ENCODE assay signal across 8 cellular contexts in genomic region chr1:20551945-20552727, GRCh38. TPM values are rescaled to one million over a fixed set of nuclear protein-coding genes. Genes with fewer than 3 reads are reported as not detected.
DNase-seq lines count a peak whose midpoint lies in the region; ATAC-seq and TF ChIP-seq lines count a peak whose summit lies in the region.

TSS of gene FAM43B (plus strand) at chr1:20552573. CDS start at chr1:20552974, 401 bp downstream.

- no peaks in the 10 kb centered on the region for H3K9me3 ChIP-seq in stomach

- no peak for TF ChIP-seq POLR2A in stomach (IDR thresholded peaks at IDR 0.05)

- in situ Hi-C loops in astrocyte of the spinal cord (cut with HindIII; ENCODE audit: low sequenced_read_pairs): no loop called here

- peaks cover 0 to 18% (median 6%) of the 10 kb centered on the region in 7 donors for H3K9me3 Mint-ChIP-seq in CD14-positive monocyte

- WGBS in stomach, 5 donors: 2 to 5% (median 4%) methylated on average over 26 to 47 of the region's 47 CpGs

- peaks cover 13 to 98% (median 47%) of the 10 kb centered on the region in 3 donors for H3K27me3 ChIP-seq in stomach

- peak within 1 kb of the TSS in 1 of 2 donors; percentile 75 for H3K4me3 Mint-ChIP-seq in CD14-positive monocyte

- peaks cover 14 to 37% (median 21%) of the 10 kb centered on the region in 4 donors for H3K4me1 ChIP-seq in stomach

- H3K27me3 Mint-ChIP-seq in CD14-positive monocyte (ENCODE audit: low read depth in 3 of 3): peaks cover 48 to 59% (median 55%) of the 10 kb centered on the region in 3 donors

- H3K4me1 Mint-ChIP-seq in CD14-positive monocyte: peaks cover 5% of the 10 kb centered on the region

- no peaks in the 10 kb centered on the region for H3K36me3 ChIP-seq in stomach

- intact Hi-C loops in stomach (cut with DNase I; ENCODE audit: low total_unique reads): no loop called here
- intact Hi-C loops in CD14-positive monocyte (cut with micrococcal nuclease): no loop called here

- no peak for TF ChIP-seq CTCF in astrocyte of the spinal cord (IDR thresholded peaks at IDR 0.05; ENCODE audit: low read depth, low read length)
- TF ChIP-seq CTCF in stomach (IDR thresholded peaks at IDR 0.05): no peak
- TF ChIP-seq CTCF in CD14-positive monocyte (IDR thresholded peaks at IDR 0.05): no peak

- H3K27ac ChIP-seq in stomach: peak within 1 kb of the TSS in 1 of 5 donors; percentile 13

- TF ChIP-seq EP300 in stomach (IDR thresholded peaks at IDR 0.05): no peak

- H3K36me3 Mint-ChIP-seq in CD14-positive monocyte: peaks cover 0 to 2% of the 10 kb centered on the region in 2 donors

- H3K27ac Mint-ChIP-seq in CD14-positive monocyte: no peak within 1 kb of the TSS

- H3K4me3 ChIP-seq in astrocyte of the spinal cord (ENCODE audit: low read depth, low read length) (peak within 1 kb of the TSS; percentile 10), stomach (peak within 1 kb of the TSS; percentile 20 to 42 (median 30))

- ATAC-seq in HG03097 (IDR thresholded peaks at IDR 0.05; ENCODE audit: low FRiP score, unreplicated experiment) (no peak), GM19351 (IDR thresholded peaks at IDR 0.05; ENCODE audit: unreplicated experiment) (no peak)

- DNase-seq in stimulated activated CD4-positive, alpha-beta T cell treated with anti-CD3 and anti-CD28 coated beads, Interleukin-15, amount 100 ng/mL, for 24 hours: peak; percentile 48
- DNase-seq in stimulated activated CD4-positive, alpha-beta T cell treated with anti-CD3 and anti-CD28 coated beads, Interleukin-2, amount 100 ng/mL, for 48 hours: no peak
- DNase-seq in astrocyte of the spinal cord (ENCODE audit: low read depth, low spot score) (no peak), iris pigment epithelial cell (ENCODE audit: low read depth) (peak; percentile 17), stomach (no peak), CD14-positive monocyte (ENCODE audit: low spot score) (no peak)

RNA-seq across cellular contexts. Expression of gene FAM43B, which starts in this region (rescaled TPM):
- total RNA-seq in stomach: not detected
- polyA plus RNA-seq in stomach: under 1 TPM in 2 of 3 donors, not detected in 1; 0.05 to 0.25 TPM
- not detected for polyA plus RNA-seq in CD14-positive monocyte

Comparison
In these comparisons a context has a peak if more than half of its experiments do, and no peak if none do; other contexts are left out.
1. DNase-seq: peak in stimulated activated CD4-positive, alpha-beta T cell treated with anti-CD3 and anti-CD28 coated beads, Interleukin-15, amount 100 ng/mL, for 24 hours (single experiment) and iris pigment epithelial cell (single experiment); none in stimulated activated CD4-positive, alpha-beta T cell treated with anti-CD3 and anti-CD28 coated beads, Interleukin-2, amount 100 ng/mL, for 48 hours (0 of 2), astrocyte of the spinal cord (single experiment), stomach (single experiment) and CD14-positive monocyte (single experiment).